ENCODE assay signal across 16 cellular contexts in genomic region chr12:128795530-128796361, GRCh38. TPM values are rescaled to one million over a fixed set of nuclear protein-coding genes. Genes with fewer than 3 reads are reported as not detected.
DNase-seq lines count a peak whose midpoint lies in the region; ATAC-seq and TF ChIP-seq lines count a peak whose summit lies in the region.
"Had no signal": no experiment of that assay in that cellular context is flagged by ENCODE, and none has a peak within 500 bp of the region (broad histone marks: within the 10 kb centered on the region; RNA-seq: fewer than 3 reads in every experiment).

No MANE protein-coding gene starts in this region.

- DNase-seq in CD14-positive monocyte (ENCODE audit: low spot score) = no peak
- DNase-seq in activated B cell treated with CpG ODN at 0.5 μM for 24 hours = no peak
- DNase-seq in natural killer cell = peak; percentile 37
- DNase-seq in endothelial cell (ENCODE audit: low spot score) = no peak
- no peak for DNase-seq in NCI-H748 (lab: John Stamatoyannopoulos, UW; ENCODE audit: unreplicated experiment)
- DNase-seq in cerebellar cortex (ENCODE audit: low spot score) = no peak
- DNase-seq: AML-193; effector CD8-positive, alpha-beta T cell; hippocampal formation; NCI-H1436; NCI-H345; PC-3 had no signal

- POLR2A ChIA-PET in activated B cell treated with CpG ODN at 0.5 μM for 24 hours (lab: Charles Lee) = interaction anchor here (0.6 to 7.3 kb wide), 10 partner anchors 11 to 1725 kb away, joined by 3 to 86 read pairs (median 15); partner anchors contain the start of gene SLC15A4

- intact Hi-C loops in CD14-positive monocyte (cut with micrococcal nuclease) (no loop called here), activated B cell treated with CpG ODN at 0.5 μM for 24 hours (cut with micrococcal nuclease) (loop anchor here (1.0 to 5.0 kb wide), 4 partner anchors 26 to 153 kb away; no protein-coding TSS in a partner anchor), natural killer cell (cut with micrococcal nuclease) (loop anchor here (1.0 to 10.0 kb wide), 5 partner anchors 12 to 407 kb away; no protein-coding TSS in a partner anchor)

- H3K9me3 Mint-ChIP-seq in CD14-positive monocyte (peaks cover 0 to 2% (median 0%) of the 10 kb centered on the region in 7 donors), activated B cell treated with CpG ODN at 0.5 μM for 24 hours (no peaks in the 10 kb centered on the region), natural killer cell (peaks cover 0 to 2% of the 10 kb centered on the region in 2 donors), endothelial cell (ENCODE audit: unreplicated experiment) (peaks cover 14% of the 10 kb centered on the region)

- H3K4me1 Mint-ChIP-seq in CD14-positive monocyte (peaks cover 66% of the 10 kb centered on the region), activated B cell treated with CpG ODN at 0.5 μM for 24 hours (peaks cover 94% of the 10 kb centered on the region), natural killer cell (peaks cover 78 to 93% of the 10 kb centered on the region in 2 donors), endothelial cell (ENCODE audit: unreplicated experiment) (peaks cover 21% of the 10 kb centered on the region)

- TF ChIP-seq CTCF in CD14-positive monocyte (IDR thresholded peaks at IDR 0.05) (no peak), activated B cell treated with CpG ODN at 0.5 μM for 24 hours (IDR thresholded peaks at IDR 0.05) (no peak), natural killer cell (IDR thresholded peaks at IDR 0.05) (no peak), endothelial cell (IDR thresholded peaks at IDR 0.05; ENCODE audit: unreplicated experiment) (no peak)

- H3K4me3 Mint-ChIP-seq in CD14-positive monocyte (no peak overlapping the region), activated B cell treated with CpG ODN at 0.5 μM for 24 hours (peak overlapping the region; percentile 77), natural killer cell (peak overlapping the region; percentile 94), endothelial cell (ENCODE audit: unreplicated experiment) (no peak overlapping the region)

- peak overlapping the region; percentile 71 to 96 (median 89) for H3K27ac Mint-ChIP-seq in CD14-positive monocyte
- H3K27ac Mint-ChIP-seq in activated B cell treated with CpG ODN at 0.5 μM for 24 hours = peak overlapping the region; percentile 94
- H3K27ac Mint-ChIP-seq in natural killer cell = peak overlapping the region; percentile 100
- H3K27ac Mint-ChIP-seq in endothelial cell (ENCODE audit: unreplicated experiment) = no peak overlapping the region

- H3K27me3 Mint-ChIP-seq in CD14-positive monocyte (ENCODE audit: low read depth in 3 of 3) = peaks cover 0 to 1% (median 0%) of the 10 kb centered on the region in 3 donors
- H3K27me3 Mint-ChIP-seq in activated B cell treated with CpG ODN at 0.5 μM for 24 hours = no peaks in the 10 kb centered on the region
- H3K27me3 Mint-ChIP-seq in natural killer cell (ENCODE audit: low read depth in 2 of 2) = no peaks in the 10 kb centered on the region
- H3K27me3 Mint-ChIP-seq in endothelial cell (ENCODE audit: unreplicated experiment) = peaks cover 5% of the 10 kb centered on the region

- CTCF ChIA-PET in activated B cell treated with CpG ODN at 0.5 μM for 24 hours (lab: Charles Lee) = interaction anchor here (1.2 to 4.3 kb wide), 7 partner anchors 10 to 34 kb away, joined by 3 to 32 read pairs (median 7); partner anchors contain the start of gene SLC15A4

- H3K36me3 Mint-ChIP-seq in CD14-positive monocyte (peaks cover 79 to 92% of the 10 kb centered on the region in 2 donors), activated B cell treated with CpG ODN at 0.5 μM for 24 hours (ENCODE audit: low read depth) (peaks cover 89% of the 10 kb centered on the region), natural killer cell (peaks cover 10% of the 10 kb centered on the region), endothelial cell (ENCODE audit: low read depth, unreplicated experiment) (peaks cover 31% of the 10 kb centered on the region)

- ATAC-seq in GM19372 (IDR thresholded peaks at IDR 0.05; ENCODE audit: low read depth, unreplicated experiment) (peak; percentile 26), activated B cell treated with CpG ODN at 0.5 μM for 24 hours (ENCODE audit: low read depth) (peak; percentile 29), natural killer cell (no peak), HG02973 (IDR thresholded peaks at IDR 0.05; ENCODE audit: unreplicated experiment) (no peak)
- ATAC-seq: PC-3 had no signal

RNA-seq across cellular contexts. Expression of gene SLC15A4, which starts 28.0 kb away (rescaled TPM):
- polyA plus RNA-seq in CD14-positive monocyte = 10 to 100 TPM in 1 of 2 donors, 1 to 10 TPM in 1; 5.4 to 14.8 TPM
- total RNA-seq in activated B cell treated with CpG ODN at 0.5 μM for 24 hours = 48.5 and 54.0 TPM in 2 replicates
- total RNA-seq in natural killer cell = 100 to 1,000 TPM; 176 to 306 (median 250) TPM
- total RNA-seq in endothelial cell (ENCODE audit: unreplicated experiment) = 8.1 TPM

RNA-seq across cellular contexts. Expression of gene GLT1D1, which starts 57.5 kb away (rescaled TPM):
- 10 to 100 TPM; 40.6 to 55.6 TPM for polyA plus RNA-seq in CD14-positive monocyte
- not detected in 2 replicates for total RNA-seq in activated B cell treated with CpG ODN at 0.5 μM for 24 hours
- total RNA-seq in natural killer cell = 1 to 10 TPM in 2 of 3 donors, under 1 TPM in 1; 0.33 to 3.2 (median 2.6) TPM
- 0.44 TPM for total RNA-seq in endothelial cell (ENCODE audit: unreplicated experiment)
- total RNA-seq: bronchial epithelial cell, PC-3, pulmonary artery endothelial cell had no signal

Comparison
In these comparisons a context has a peak if more than half of its experiments do, and no peak if none do; other contexts are left out.
1. H3K4me3 Mint-ChIP-seq: peak in activated B cell treated with CpG ODN at 0.5 μM for 24 hours (single experiment) and natural killer cell (single experiment); none in CD14-positive monocyte (0 of 2) and endothelial cell (single experiment).
2. ATAC-seq: peak in GM19372 (single experiment) and activated B cell treated with CpG ODN at 0.5 μM for 24 hours (single experiment); none in natural killer cell (0 of 3) and HG02973 (single experiment).
3. intact Hi-C loops: an anchor here in activated B cell treated with CpG ODN at 0.5 μM for 24 hours (1.0 to 5.0 kb wide) and natural killer cell (1.0 to 10.0 kb wide); none called in CD14-positive monocyte.